In genomic region chr5:153352685-153353219, GRCh38 we compare ENCODE assay signal across 9 cellular contexts.
DNase-seq lines count a peak whose midpoint lies in the region; ATAC-seq and TF ChIP-seq lines count a peak whose summit lies in the region.
"Had no signal": no experiment of that assay in that cellular context is flagged by ENCODE, and none has a peak within 500 bp of the region (broad histone marks: within the 10 kb centered on the region; RNA-seq: fewer than 3 reads in every experiment).

No MANE protein-coding gene starts in this region.

- peaks cover 7% of the 10 kb centered on the region for H3K27me3 Mint-ChIP-seq in activated CD8-positive, alpha-beta memory T cell treated with anti-CD3 and anti-CD28 coated beads, Interleukin-2, amount 10 ng/mL, durations not matched to agents 7 days and 5 days
- peaks cover 7% of the 10 kb centered on the region for H3K27me3 Mint-ChIP-seq in activated naive CD8-positive, alpha-beta T cell
- peaks cover 41% of the 10 kb centered on the region for H3K27me3 Mint-ChIP-seq in stimulated activated memory B cell treated with anti-CD40 and anti-IgM and Interleukin-4, amounts not matched to agents 10 μg/mL and 1 μg/mL and 100 μg/mL, for 72 hours

- peaks cover 2% of the 10 kb centered on the region for H3K36me3 Mint-ChIP-seq in activated CD8-positive, alpha-beta memory T cell treated with anti-CD3 and anti-CD28 coated beads, Interleukin-2, amount 10 ng/mL, durations not matched to agents 7 days and 5 days
- no peaks in the 10 kb centered on the region for H3K36me3 Mint-ChIP-seq in activated naive CD8-positive, alpha-beta T cell
- H3K36me3 Mint-ChIP-seq in stimulated activated memory B cell treated with anti-CD40 and anti-IgM and Interleukin-4, amounts not matched to agents 10 μg/mL and 1 μg/mL and 100 μg/mL, for 72 hours, result no peaks in the 10 kb centered on the region

- no peak for TF ChIP-seq POLR2A in uterus (IDR thresholded peaks at IDR 0.05)

- H3K4me1 Mint-ChIP-seq in activated CD8-positive, alpha-beta memory T cell treated with anti-CD3 and anti-CD28 coated beads, Interleukin-2, amount 10 ng/mL, durations not matched to agents 7 days and 5 days, result peaks cover 12% of the 10 kb centered on the region
- peaks cover 12% of the 10 kb centered on the region for H3K4me1 Mint-ChIP-seq in activated naive CD8-positive, alpha-beta T cell (ENCODE audit: low read depth)
- H3K4me1 Mint-ChIP-seq in stimulated activated memory B cell treated with anti-CD40 and anti-IgM and Interleukin-4, amounts not matched to agents 10 μg/mL and 1 μg/mL and 100 μg/mL, for 72 hours, result peaks cover 13% of the 10 kb centered on the region

- peak overlapping the region; percentile 32 for H3K4me3 Mint-ChIP-seq in activated CD8-positive, alpha-beta memory T cell treated with anti-CD3 and anti-CD28 coated beads, Interleukin-2, amount 10 ng/mL, durations not matched to agents 7 days and 5 days
- peak overlapping the region; percentile 66 for H3K4me3 Mint-ChIP-seq in activated naive CD8-positive, alpha-beta T cell
- peak overlapping the region; percentile 48 for H3K4me3 Mint-ChIP-seq in stimulated activated memory B cell treated with anti-CD40 and anti-IgM and Interleukin-4, amounts not matched to agents 10 μg/mL and 1 μg/mL and 100 μg/mL, for 72 hours

- no peaks in the 10 kb centered on the region for H3K27me3 ChIP-seq in uterus

- peak; percentile 66 for ATAC-seq in activated CD8-positive, alpha-beta memory T cell treated with anti-CD3 and anti-CD28 coated beads, Interleukin-2, amount 10 ng/mL, durations not matched to agents 7 days and 5 days
- ATAC-seq in HG03521 (IDR thresholded peaks at IDR 0.05; ENCODE audit: unreplicated experiment), result peak; percentile 66
- ATAC-seq in stimulated activated memory B cell treated with anti-CD40 and anti-IgM and Interleukin-4, amounts not matched to agents 10 μg/mL and 1 μg/mL and 100 μg/mL, for 72 hours, result peak; percentile 27

- CTCF ChIA-PET in activated CD8-positive, alpha-beta memory T cell treated with anti-CD3 and anti-CD28 coated beads, Interleukin-2, amount 10 ng/mL, durations not matched to agents 7 days and 5 days (lab: Charles Lee), result no interaction called here

- peak; percentile 46 for DNase-seq in activated CD8-positive, alpha-beta memory T cell treated with anti-CD3 and anti-CD28 coated beads, Interleukin-2, amount 10 ng/mL, durations not matched to agents 7 days and 5 days
- no peak for DNase-seq in activated CD8-positive, alpha-beta memory T cell treated with anti-CD3 and anti-CD28 coated beads, Interleukin-2, amount 50 U/mL, for 48 hours
- DNase-seq in epidermal melanocyte (ENCODE audit: insufficient read length, low spot score), result no peak
- no peak for DNase-seq in GOT3 (lab: John Stamatoyannopoulos, UW)
- DNase-seq in uterus, result no peak
- DNase-seq: heart right ventricle had no signal

- no peak overlapping the region for H3K27ac ChIP-seq in uterus
- H3K27ac ChIP-seq: heart right ventricle had no signal

- no peaks in the 10 kb centered on the region for H3K9me3 Mint-ChIP-seq in activated CD8-positive, alpha-beta memory T cell treated with anti-CD3 and anti-CD28 coated beads, Interleukin-2, amount 10 ng/mL, durations not matched to agents 7 days and 5 days (ENCODE audit: low read depth)
- peaks cover 4% of the 10 kb centered on the region for H3K9me3 Mint-ChIP-seq in activated naive CD8-positive, alpha-beta T cell (ENCODE audit: low read depth)
- no peaks in the 10 kb centered on the region for H3K9me3 Mint-ChIP-seq in stimulated activated memory B cell treated with anti-CD40 and anti-IgM and Interleukin-4, amounts not matched to agents 10 μg/mL and 1 μg/mL and 100 μg/mL, for 72 hours

- H3K4me3 ChIP-seq in uterus, result no peak overlapping the region

- TF ChIP-seq CTCF in uterus (IDR thresholded peaks at IDR 0.05), result no peak

- no peaks in the 10 kb centered on the region for H3K9me3 ChIP-seq in uterus

- H3K4me1 ChIP-seq in uterus, result no peaks in the 10 kb centered on the region

- intact Hi-C loops in uterus (cut with DNase I; ENCODE audit: low total_unique reads), result no loop called here

- no peaks in the 10 kb centered on the region for H3K36me3 ChIP-seq in uterus
- H3K36me3 ChIP-seq: heart right ventricle had no signal

- no peak overlapping the region for H3K27ac Mint-ChIP-seq in activated CD8-positive, alpha-beta memory T cell treated with anti-CD3 and anti-CD28 coated beads, Interleukin-2, amount 10 ng/mL, durations not matched to agents 7 days and 5 days
- peak overlapping the region; percentile 69 for H3K27ac Mint-ChIP-seq in activated naive CD8-positive, alpha-beta T cell
- H3K27ac Mint-ChIP-seq in stimulated activated memory B cell treated with anti-CD40 and anti-IgM and Interleukin-4, amounts not matched to agents 10 μg/mL and 1 μg/mL and 100 μg/mL, for 72 hours, result no peak overlapping the region
